Comparison of ENCODE assay signal across 9 cellular contexts in the genomic region with DNA sequence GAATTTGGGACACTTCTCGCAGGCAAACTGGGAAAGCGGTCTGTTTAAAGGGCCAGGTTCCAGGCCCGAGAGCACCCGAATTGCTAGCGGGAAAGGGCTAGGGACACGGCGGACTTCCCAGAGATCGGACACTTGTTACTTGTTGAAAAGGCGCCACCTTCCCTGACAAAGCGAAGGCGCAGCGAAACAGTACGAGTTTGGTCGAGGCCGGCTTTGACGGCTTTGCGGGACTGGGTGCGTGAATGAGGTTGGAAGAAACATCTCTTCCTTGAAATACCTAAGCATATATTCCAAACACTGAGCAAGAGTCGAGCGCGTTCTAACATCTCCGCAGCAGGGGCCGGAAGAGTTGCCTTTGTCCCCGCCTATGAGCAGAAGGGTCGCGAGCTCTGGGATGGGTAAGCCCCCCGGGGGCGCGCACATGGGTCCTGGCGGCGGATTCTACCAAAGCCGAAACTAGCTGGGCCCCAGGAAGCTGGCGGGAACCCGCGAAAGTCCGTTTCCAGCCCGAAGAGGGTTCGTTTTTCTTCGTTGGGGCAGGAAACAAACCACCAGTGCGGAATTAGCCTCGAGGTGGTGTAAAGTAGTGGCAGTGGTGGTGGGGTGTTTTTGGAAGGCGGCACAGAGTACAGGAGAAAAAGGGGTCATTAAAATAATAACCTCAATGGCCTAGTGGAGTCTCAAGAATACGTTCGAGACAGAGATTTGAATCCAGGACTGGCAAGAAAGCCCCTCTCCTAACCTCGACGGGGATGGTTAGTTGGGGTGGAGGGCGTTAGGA. TPM values are rescaled to one million over a fixed set of nuclear protein-coding genes. Genes with fewer than 3 reads are reported as not detected.
DNase-seq lines count a peak whose midpoint lies in the region; ATAC-seq and TF ChIP-seq lines count a peak whose summit lies in the region.
"Had no signal": no experiment of that assay in that cellular context is flagged by ENCODE, and none has a peak within 500 bp of the region (broad histone marks: within the 10 kb centered on the region; RNA-seq: fewer than 3 reads in every experiment).

No MANE protein-coding gene starts in this region.

- no peak for TF ChIP-seq POLR2A in body of pancreas (IDR thresholded peaks at IDR 0.05)

- POLR2A ChIA-PET in activated CD4-positive, alpha-beta memory T cell treated with anti-CD3 and anti-CD28 coated beads for 36 hours (lab: Charles Lee), result no interaction called here

- peaks cover 78% of the 10 kb centered on the region for H3K27me3 Mint-ChIP-seq in activated CD4-positive, alpha-beta memory T cell treated with anti-CD3 and anti-CD28 coated beads for 36 hours

- no peaks in the 10 kb centered on the region for H3K9me3 ChIP-seq in body of pancreas
- H3K9me3 ChIP-seq: thyroid gland had no signal

- H3K9me3 Mint-ChIP-seq in activated CD4-positive, alpha-beta memory T cell treated with anti-CD3 and anti-CD28 coated beads for 36 hours, result no peaks in the 10 kb centered on the region

- intact Hi-C loops in activated CD4-positive, alpha-beta memory T cell treated with anti-CD3 and anti-CD28 coated beads for 36 hours (cut with micrococcal nuclease), result no loop called here
- intact Hi-C loops in left cardiac atrium (cut with DNase I), result loop anchor here (1.0 to 5.0 kb wide), 2 partner anchors 354 to 356 kb away; no protein-coding TSS in a partner anchor
- intact Hi-C loops in body of pancreas (cut with DNase I), result no loop called here
- intact Hi-C loops in posterior vena cava (cut with DNase I), result loop anchor here (5.0 kb wide), 1 partner anchor 354 kb away; no protein-coding TSS in a partner anchor

- H3K27ac ChIP-seq in body of pancreas, result no peak overlapping the region
- H3K27ac ChIP-seq: thyroid gland had no signal

- ATAC-seq in left cardiac atrium (peak in 1 of 2 donors; percentile 6), body of pancreas (no peak)

- no peak overlapping the region for H3K27ac Mint-ChIP-seq in activated CD4-positive, alpha-beta memory T cell treated with anti-CD3 and anti-CD28 coated beads for 36 hours

- H3K36me3 Mint-ChIP-seq in activated CD4-positive, alpha-beta memory T cell treated with anti-CD3 and anti-CD28 coated beads for 36 hours, result no peaks in the 10 kb centered on the region

- WGBS in body of pancreas, 2 donors, result 5 to 8% methylated on average over 47 of the region's 47 CpGs

- peaks cover 0 to 51% of the 10 kb centered on the region in 2 donors for H3K27me3 ChIP-seq in body of pancreas

- H3K4me1 Mint-ChIP-seq in activated CD4-positive, alpha-beta memory T cell treated with anti-CD3 and anti-CD28 coated beads for 36 hours (ENCODE audit: low read depth), result peaks cover 27% of the 10 kb centered on the region

- peak overlapping the region; percentile 35 for H3K4me3 Mint-ChIP-seq in activated CD4-positive, alpha-beta memory T cell treated with anti-CD3 and anti-CD28 coated beads for 36 hours

- no peaks in the 10 kb centered on the region for H3K36me3 ChIP-seq in body of pancreas (replicated peaks in 1 of 2; ENCODE audit: insufficient read depth in 1 of 2, low read depth in 2 of 2)
- H3K36me3 ChIP-seq: thyroid gland had no signal

- CTCF ChIA-PET in activated CD4-positive, alpha-beta memory T cell treated with anti-CD3 and anti-CD28 coated beads for 36 hours (lab: Charles Lee), result interaction anchor here (1.9 kb wide), 1 partner anchor 354 kb away, joined by 11 read pairs; no protein-coding TSS in a partner anchor

- DNase-seq in 8988T (peak; percentile 63), GM03348 (ENCODE audit: low spot score) (peak; percentile 64), left cardiac atrium (peak; percentile 36), skeletal muscle cell (ENCODE audit: low read depth) (no peak), RKO (ENCODE audit: low spot score) (no peak), body of pancreas (no peak), posterior vena cava (ENCODE audit: low spot score) (no peak)
- DNase-seq in activated CD4-positive, alpha-beta memory T cell treated with anti-CD3 and anti-CD28 coated beads for 36 hours, result no peak

- H3K4me1 ChIP-seq in body of pancreas, result peaks cover 53% of the 10 kb centered on the region

- peak in 2 of 7 experiments; percentile 9 to 14 for TF ChIP-seq CTCF in body of pancreas (IDR thresholded peaks at IDR 0.05)

- H3K4me3 ChIP-seq in skeletal muscle cell (ENCODE audit: low read depth, low read length) (peak overlapping the region; percentile 61), body of pancreas (no peak overlapping the region)

RNA-seq across cellular contexts. Expression of a gene that starts 1.5 kb away (rescaled TPM):
- total RNA-seq in activated CD4-positive, alpha-beta memory T cell treated with anti-CD3 and anti-CD28 coated beads for 36 hours, result not detected
- total RNA-seq in left cardiac atrium, result under 1 TPM; 0.18 to 0.26 TPM
- not detected for total RNA-seq in body of pancreas
- under 1 TPM; 0.28 to 0.62 TPM for total RNA-seq in posterior vena cava
- total RNA-seq: thyroid gland had no signal

Comparison
In these comparisons a context has a peak if more than half of its experiments do, and no peak if none do; other contexts are left out.
1. DNase-seq: peak in 8988T (single experiment), GM03348 (single experiment) and left cardiac atrium (single experiment); none in activated CD4-positive, alpha-beta memory T cell treated with anti-CD3 and anti-CD28 coated beads for 36 hours (single experiment), skeletal muscle cell (single experiment), RKO (single experiment), body of pancreas (0 of 4) and posterior vena cava (single experiment).
2. intact Hi-C loops: an anchor here in left cardiac atrium (1.0 to 5.0 kb wide) and posterior vena cava (5.0 kb wide); none called in activated CD4-positive, alpha-beta memory T cell treated with anti-CD3 and anti-CD28 coated beads for 36 hours and body of pancreas.